In the genomic region with DNA sequence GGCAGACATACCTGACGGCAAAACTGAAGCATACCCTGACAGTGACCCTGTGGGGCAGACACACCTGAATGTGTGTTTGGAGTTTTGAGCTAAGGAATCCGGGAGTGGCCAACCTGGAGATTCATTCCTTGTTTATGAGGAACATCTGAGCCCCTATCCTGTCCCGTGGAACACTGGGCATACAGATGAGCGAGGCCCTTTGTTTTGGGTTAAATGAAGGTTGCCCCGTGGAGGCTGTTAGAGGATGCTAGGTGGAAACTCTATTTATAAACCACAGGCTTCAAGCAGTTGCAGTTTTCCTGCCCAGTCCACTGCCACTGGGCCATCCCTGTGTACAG, we compare ENCODE assay signal across 10 cellular contexts. TPM values are rescaled to one million over a fixed set of nuclear protein-coding genes. Genes with fewer than 3 reads are reported as not detected.
DNase-seq lines count a peak whose midpoint lies in the region; ATAC-seq, FAIRE-seq and TF ChIP-seq lines count a peak whose summit lies in the region.
"Had no signal": no experiment of that assay in that cellular context is flagged by ENCODE, and none has a peak within 500 bp of the region (broad histone marks: within the 10 kb centered on the region; RNA-seq: fewer than 3 reads in every experiment).

No MANE protein-coding gene starts in this region.

- intact Hi-C loops in OCI-LY7 (cut with micrococcal nuclease; ENCODE audit: unreplicated experiment), result no loop called here

- no peak overlapping the region for H3K4me3 Mint-ChIP-seq in mesothelial cell of epicardium

- H3K4me3 ChIP-seq in A549 (peak overlapping the region; percentile 14; the same call in 1 of the 3 replicates), brain microvascular endothelial cell (ENCODE audit: low read depth, low read length) (no peak overlapping the region), OCI-LY7 (ENCODE audit: low read depth, low read length, poor library complexity, severe bottlenecking) (no peak overlapping the region)

- peaks cover 5% of the 10 kb centered on the region for H3K9me3 Mint-ChIP-seq in mesothelial cell of epicardium

- no peaks in the 10 kb centered on the region for H3K9me2 ChIP-seq in OCI-LY7 (ENCODE audit: insufficient read depth, low read length)

- no peaks in the 10 kb centered on the region for H3K36me3 ChIP-seq in brain microvascular endothelial cell (replicated peaks)
- H3K36me3 ChIP-seq in OCI-LY7 (ENCODE audit: insufficient read depth, low read length), result peaks cover 9% of the 10 kb centered on the region

- H3K27ac ChIP-seq in A549 (peak overlapping the region; percentile 86 to 94), brain microvascular endothelial cell (peak overlapping the region; percentile 98), OCI-LY7 (ENCODE audit: low read depth, low read length, poor library complexity, severe bottlenecking) (no peak overlapping the region)

- no TSS peak for BruUV-seq in OCI-LY7 (replicated peaks; lab: Mats Ljungman, UMichigan)

- H3K79me2 ChIP-seq in OCI-LY7 (ENCODE audit: insufficient read depth, low read depth, low read length), result peaks cover 19% of the 10 kb centered on the region; the same call in 1 of the 2 replicates

- H3K4me2 ChIP-seq in A549 (peak overlapping the region; percentile 79), OCI-LY7 (ENCODE audit: low read length) (no peak overlapping the region)

- peak overlapping the region; percentile 58 for H3K27ac Mint-ChIP-seq in mesothelial cell of epicardium

- peak; percentile 2 to 34; a peak in 4 of 6 replicates for ATAC-seq in A549

- H3K9me3 ChIP-seq in A549 (0 out of 3 replicates have a peak, but pooled peaks cover 3% of the 10 kb centered on the region), OCI-LY7 (ENCODE audit: low read length) (no peaks in the 10 kb centered on the region)

- H3K4me1 Mint-ChIP-seq in mesothelial cell of epicardium, result peaks cover 38% of the 10 kb centered on the region

- no peaks in the 10 kb centered on the region for H3K27me3 ChIP-seq in brain microvascular endothelial cell (replicated peaks)

- no peak for FAIRE-seq in A549 (lab: Jason Lieb, UNC)
- FAIRE-seq: colon had no signal

- TF ChIP-seq POLR2A in A549 (IDR thresholded peaks at IDR 0.05; ENCODE audit: low read length), result no peak

- H2AFZ ChIP-seq in OCI-LY7 (ENCODE audit: low read length), result no peak overlapping the region

- CTCF ChIA-PET in A549 (lab: Yijun Ruan, JAX), result interaction anchor here (0.6 to 3.5 kb wide), 8 partner anchors 9 to 225 kb away, joined by 3 to 13 read pairs (median 4); no protein-coding TSS in a partner anchor
- CTCF ChIA-PET in OCI-LY7 (lab: Charles Lee; ENCODE audit: unreplicated experiment), result no interaction called here

- H3K36me3 Mint-ChIP-seq in mesothelial cell of epicardium, result peaks cover 7% of the 10 kb centered on the region

- peak in 1 of 2 experiments; percentile 45 for DNase-seq in A549 (ENCODE audit: low read depth in 1 of 2, low spot score in 1 of 2)
- peak; percentile 30 for DNase-seq in LoVo (ENCODE audit: low spot score)
- no peak for DNase-seq in brain microvascular endothelial cell
- no peak for DNase-seq in mesothelial cell of epicardium (ENCODE audit: low spot score in 2 of 2, unreplicated experiment in 2 of 2)
- DNase-seq in GM03348 (ENCODE audit: low spot score), result no peak
- DNase-seq in NCI-H1436 (lab: John Stamatoyannopoulos, UW), result no peak
- no peak for DNase-seq in OCI-LY7 (ENCODE audit: low spot score)
- DNase-seq in stimulated activated CD4-positive, alpha-beta T cell treated with anti-CD3 and anti-CD28 coated beads, Interleukin-2, amount 100 ng/mL, for 24 hours, result no peak
- DNase-seq: NCI-H2081 treated with DMSO at 0.1 percent for 48 hours had no signal

- TF ChIP-seq EP300 in A549 (IDR thresholded peaks at IDR 0.05), result no peak

- H4K20me1 ChIP-seq in OCI-LY7 (ENCODE audit: insufficient read depth, low read length), result peaks cover 3% of the 10 kb centered on the region; the same call in 1 of the 2 replicates

- H3K27me3 Mint-ChIP-seq in mesothelial cell of epicardium (ENCODE audit: low read depth), result no peaks in the 10 kb centered on the region

- 18% methylated on average over 5 of the region's 5 CpGs for WGBS in A549 (ENCODE audit: missing lambda C conversion rate)

- POLR2A ChIA-PET in A549 (lab: Yijun Ruan, JAX) (interaction anchor here (1.3 to 4.9 kb wide), 4 partner anchors 13 to 101 kb away, joined by 3 to 35 read pairs (median 6); partner anchors contain the start of gene GALNT2), OCI-LY7 (lab: Charles Lee) (interaction anchor here (1.1 kb wide), 1 partner anchor 22 kb away, joined by 3 read pairs; no protein-coding TSS in a partner anchor)

- in situ Hi-C loops in brain microvascular endothelial cell (cut with HindIII; ENCODE audit: low pct_ligation_motif_present, low sequenced_read_pairs), result no loop called here

- no peak for TF ChIP-seq RAD21 in A549 (conservative IDR thresholded peaks at IDR 0.05 in 1 of 2, IDR thresholded peaks at IDR 0.05 in 1 of 2)

- TF ChIP-seq CTCF in A549 (IDR thresholded peaks at IDR 0.05), result no peak
- no peak for TF ChIP-seq CTCF in brain microvascular endothelial cell (IDR thresholded peaks at IDR 0.05; ENCODE audit: low read depth, low read length, missing control alignments)
- no peak for TF ChIP-seq CTCF in mesothelial cell of epicardium (IDR thresholded peaks at IDR 0.05; ENCODE audit: unreplicated experiment)
- no peak for TF ChIP-seq CTCF in OCI-LY7 (conservative IDR thresholded peaks at IDR 0.05; ENCODE audit: low read length)

- peaks cover 70% of the 10 kb centered on the region for H3K4me1 ChIP-seq in A549
- peaks cover 13% of the 10 kb centered on the region for H3K4me1 ChIP-seq in OCI-LY7 (ENCODE audit: insufficient read depth, low read length, poor library complexity, severe bottlenecking)

TF ChIP-seq in A549, 52 proteins besides CTCF, POLR2A, EP300 and RAD21:
- TF ChIP-seq HDAC2 (IDR thresholded peaks at IDR 0.05) (no peak), GATA3 (IDR thresholded peaks at IDR 0.05; ENCODE audit: borderline replicate concordance) (no peak), CHD2 (IDR thresholded peaks at IDR 0.05; ENCODE audit: low read length, partially characterized antibody) (no peak)

RNA-seq across cellular contexts. Expression of gene GALNT2, which starts 18.1 kb away (rescaled TPM):
- polyA plus RNA-seq in A549 (2011; rRNA removed) (57.5 and 66.9 TPM in 2 replicates), A549 (2017; fragmentation: RNase III; extraction: RNeasy Plus Mini Kit Qiagen cat#74134 plus additional on column Dnase treatment) (111 to 115 TPM (median 114 TPM) in 3 replicates)
- polyA plus RNA-seq in A549 (2012; cell fraction: cytosol; rRNA removed), result 83.3 and 105 TPM in 2 replicates
- polyA plus RNA-seq in A549 (2012; cell fraction: nucleus; rRNA removed), result 194 and 199 TPM in 2 replicates
- 50.1 and 58.6 TPM in 2 replicates for polyA minus RNA-seq in A549 (2011; rRNA and poly(A)+ RNA removed)
- total RNA-seq in mesothelial cell of epicardium (41.0 to 48.3 TPM (median 45.0 TPM) in 3 replicates), OCI-LY7 (2022) (56.4 and 67.3 TPM in 2 replicates)
- 26.3 and 29.9 TPM in 2 replicates for total RNA-seq in OCI-LY7 (2014; rRNA removed; shearing (Covaris generic))
